ENCODE assay signal across 9 cellular contexts in the genomic region with DNA sequence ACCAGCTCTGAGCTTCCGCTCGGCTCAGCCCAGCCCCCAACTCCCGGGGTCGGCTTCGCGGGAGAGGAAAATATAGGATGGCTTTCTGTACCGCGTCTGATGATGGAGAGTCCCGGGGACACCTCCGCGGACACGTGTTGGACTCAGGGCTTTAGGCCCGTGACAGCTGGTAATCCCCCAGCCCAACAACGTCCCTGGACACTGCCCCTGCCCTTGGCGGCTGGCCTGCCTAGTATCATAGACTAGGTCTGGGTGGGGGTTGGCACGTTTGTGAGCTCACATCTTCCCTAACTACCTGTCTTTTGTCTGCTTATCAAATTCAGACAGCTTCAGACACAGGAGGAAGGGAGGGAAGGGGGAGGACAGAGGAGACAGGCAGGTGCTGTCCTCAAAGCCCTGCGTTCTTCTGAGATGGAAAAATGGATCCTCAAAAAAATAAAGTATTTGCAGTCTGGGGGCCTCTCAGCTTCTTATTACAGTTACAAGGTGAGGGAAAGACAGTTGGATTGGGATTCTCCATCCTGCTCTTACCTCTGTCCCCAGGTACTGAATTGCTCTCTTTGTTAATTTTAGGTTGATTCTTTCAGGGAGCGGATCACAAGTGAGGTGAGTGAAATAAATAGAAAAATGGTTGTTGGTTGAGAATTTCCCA. TPM values are rescaled to one million over a fixed set of nuclear protein-coding genes. Genes with fewer than 3 reads are reported as not detected.
A peak's percentile ranks its signal among the peaks of the same experiment; 100 is the strongest.
DNase-seq lines count a peak whose midpoint lies in the region; ATAC-seq and TF ChIP-seq lines count a peak whose summit lies in the region.
"Had no signal": no experiment of that assay in that cellular context is flagged by ENCODE, and none has a peak within 500 bp of the region (broad histone marks: within the 10 kb centered on the region; RNA-seq: fewer than 3 reads in every experiment).

No MANE protein-coding gene starts in this region.

- no peaks in the 10 kb centered on the region for H3K4me1 ChIP-seq in BE2C

- H3K27ac Mint-ChIP-seq in HFFc6 = peak overlapping the region; percentile 99
- H3K27ac Mint-ChIP-seq in activated naive CD4-positive, alpha-beta T cell treated with anti-CD3 and anti-CD28 coated beads, Interleukin-2, amount 50 U/mL, for 72 hours = peak overlapping the region; percentile 98
- peak overlapping the region; percentile 98 to 99 for H3K27ac Mint-ChIP-seq in stimulated activated naive CD8-positive, alpha-beta T cell treated with anti-CD3 and anti-CD28 coated beads, Interleukin-15, amount 100 ng/mL, for 72 hours

- H3K27me3 ChIP-seq in BE2C = no peaks in the 10 kb centered on the region

- peaks cover 20% of the 10 kb centered on the region for H3K36me3 Mint-ChIP-seq in HFFc6 (ENCODE audit: low read depth)
- peaks cover 18 to 20% of the 10 kb centered on the region in 2 donors for H3K36me3 Mint-ChIP-seq in activated naive CD4-positive, alpha-beta T cell treated with anti-CD3 and anti-CD28 coated beads, Interleukin-2, amount 50 U/mL, for 72 hours

- H3K9me3 Mint-ChIP-seq in HFFc6 = no peaks in the 10 kb centered on the region
- no peaks in the 10 kb centered on the region for H3K9me3 Mint-ChIP-seq in activated naive CD4-positive, alpha-beta T cell treated with anti-CD3 and anti-CD28 coated beads, Interleukin-2, amount 50 U/mL, for 72 hours
- H3K9me3 Mint-ChIP-seq in stimulated activated naive CD8-positive, alpha-beta T cell treated with anti-CD3 and anti-CD28 coated beads, Interleukin-15, amount 100 ng/mL, for 72 hours = no peaks in the 10 kb centered on the region

- peak overlapping the region; percentile 98 for H3K4me3 Mint-ChIP-seq in HFFc6
- peak overlapping the region; percentile 95 for H3K4me3 Mint-ChIP-seq in stimulated activated naive CD8-positive, alpha-beta T cell treated with anti-CD3 and anti-CD28 coated beads, Interleukin-15, amount 100 ng/mL, for 72 hours

- H3K4me1 Mint-ChIP-seq in HFFc6 (ENCODE audit: low read depth) = peaks cover 21% of the 10 kb centered on the region
- H3K4me1 Mint-ChIP-seq in stimulated activated naive CD8-positive, alpha-beta T cell treated with anti-CD3 and anti-CD28 coated beads, Interleukin-15, amount 100 ng/mL, for 72 hours = peaks cover 24% of the 10 kb centered on the region

- peak; percentile 49 for DNase-seq in BE2C
- no peak for DNase-seq in HFFc6
- DNase-seq in activated naive CD4-positive, alpha-beta T cell treated with anti-CD3 and anti-CD28 coated beads, Interleukin-2, amount 50 U/mL, for 72 hours (ENCODE audit: low spot score in 2 of 2) = no peak
- no peak for DNase-seq in stimulated activated naive CD8-positive, alpha-beta T cell treated with anti-CD3 and anti-CD28 coated beads, Interleukin-15, amount 100 ng/mL, for 72 hours
- DNase-seq in amniotic stem cell (lab: John Stamatoyannopoulos, UW) = no peak
- DNase-seq in KG1 (lab: John Stamatoyannopoulos, UW) = no peak
- DNase-seq in stimulated activated CD4-positive, alpha-beta T cell treated with anti-CD3 and anti-CD28 coated beads, Interleukin-2, amount 100 ng/mL, for 24 hours = no peak

- peaks cover 5% of the 10 kb centered on the region; the same call in 1 of the 2 replicates for H3K27me3 Mint-ChIP-seq in HFFc6 (ENCODE audit: insufficient read depth)
- no peaks in the 10 kb centered on the region for H3K27me3 Mint-ChIP-seq in stimulated activated naive CD8-positive, alpha-beta T cell treated with anti-CD3 and anti-CD28 coated beads, Interleukin-15, amount 100 ng/mL, for 72 hours

- ATAC-seq in activated naive CD4-positive, alpha-beta T cell treated with anti-CD3 and anti-CD28 coated beads, Interleukin-2, amount 50 U/mL, for 72 hours = peak in 1 of 2 donors; percentile 12
- ATAC-seq in stimulated activated naive CD8-positive, alpha-beta T cell treated with anti-CD3 and anti-CD28 coated beads, Interleukin-15, amount 100 ng/mL, for 72 hours = no peak

- H3K9me3 ChIP-seq in BE2C = no peaks in the 10 kb centered on the region
- no peaks in the 10 kb centered on the region for H3K9me3 ChIP-seq in iPS-18c (ENCODE audit: control insufficient read depth, insufficient read depth, low read length)

- peak overlapping the region; percentile 100 for H3K4me3 ChIP-seq in BE2C (ENCODE audit: low read depth, low read length)
- H3K4me3 ChIP-seq in iPS-18c (ENCODE audit: insufficient read depth, low read depth, low read length) = peak overlapping the region; percentile 99

- H3K36me3 ChIP-seq in BE2C = peaks cover 46% of the 10 kb centered on the region

- TF ChIP-seq CTCF in BE2C (IDR thresholded peaks at IDR 0.05; ENCODE audit: low read depth, low read length) (no peak), HFFc6 (IDR thresholded peaks at IDR 0.05) (no peak)

RNA-seq across cellular contexts. Expression of a gene that starts 0.7 kb away (rescaled TPM):
- polyA plus RNA-seq in BE2C (2012; ENCODE audit: insufficient read depth, insufficient read length, low read depth) = 226 TPM
- total RNA-seq in HFFc6 (2021; fragmentation: NEBNext Ultra II Directional; extraction: Animal tissue kit (Norgen Biotek cat#: 25700)) = 100 to 1,000 TPM; 153 to 184 (median 162) TPM
- 10 to 100 TPM; 79.1 to 95.5 TPM for total RNA-seq in activated naive CD4-positive, alpha-beta T cell treated with anti-CD3 and anti-CD28 coated beads, Interleukin-2, amount 50 U/mL, for 72 hours

RNA-seq across cellular contexts. Expression of a gene that starts 9.8 kb away (rescaled TPM):
- polyA plus RNA-seq in BE2C (2012; ENCODE audit: insufficient read depth, insufficient read length, low read depth) = 162 TPM
- 100 to 1,000 TPM in 3 of 6 experiments, 10 to 100 TPM in 3; 95.6 to 113 (median 99.9) TPM for total RNA-seq in HFFc6 (2021; fragmentation: NEBNext Ultra II Directional; extraction: Animal tissue kit (Norgen Biotek cat#: 25700))
- total RNA-seq in activated naive CD4-positive, alpha-beta T cell treated with anti-CD3 and anti-CD28 coated beads, Interleukin-2, amount 50 U/mL, for 72 hours = 10 to 100 TPM; 84.5 to 86.1 TPM

RNA-seq across cellular contexts. Expression of a gene that starts 10.5 kb away (rescaled TPM):
- 5.2 TPM for polyA plus RNA-seq in BE2C (2012; ENCODE audit: insufficient read depth, insufficient read length, low read depth)
- under 1 TPM; 0.20 to 0.78 (median 0.41) TPM for total RNA-seq in HFFc6 (2021; fragmentation: NEBNext Ultra II Directional; extraction: Animal tissue kit (Norgen Biotek cat#: 25700))
- total RNA-seq in activated naive CD4-positive, alpha-beta T cell treated with anti-CD3 and anti-CD28 coated beads, Interleukin-2, amount 50 U/mL, for 72 hours = 1 to 10 TPM; 3.6 to 6.1 TPM

RNA-seq across cellular contexts. Expression of a gene that starts 17.1 kb away (rescaled TPM):
- polyA plus RNA-seq in BE2C (2012; ENCODE audit: insufficient read depth, insufficient read length, low read depth) = 2.3 TPM
- total RNA-seq in HFFc6 (2021; fragmentation: NEBNext Ultra II Directional; extraction: Animal tissue kit (Norgen Biotek cat#: 25700)) = under 1 TPM in 4 of 6 experiments, not detected in 2; 0.05 to 0.14 (median 0.06) TPM
- 1 to 10 TPM; 3.0 to 5.0 TPM for total RNA-seq in activated naive CD4-positive, alpha-beta T cell treated with anti-CD3 and anti-CD28 coated beads, Interleukin-2, amount 50 U/mL, for 72 hours

RNA-seq across cellular contexts. Expression of a gene that starts 35.2 kb away (rescaled TPM):
- polyA plus RNA-seq in BE2C (2012; ENCODE audit: insufficient read depth, insufficient read length, low read depth) = 0.85 TPM
- total RNA-seq in HFFc6 (2021; fragmentation: NEBNext Ultra II Directional; extraction: Animal tissue kit (Norgen Biotek cat#: 25700)) = under 1 TPM in 1 of 6 experiments, not detected in 5; 0.19 TPM
- total RNA-seq in activated naive CD4-positive, alpha-beta T cell treated with anti-CD3 and anti-CD28 coated beads, Interleukin-2, amount 50 U/mL, for 72 hours = under 1 TPM in 1 of 2 donors, not detected in 1; 0.43 TPM
- total RNA-seq: myocyte had no signal
